18 cellular contexts compared by ENCODE assay signal in the genomic region with DNA sequence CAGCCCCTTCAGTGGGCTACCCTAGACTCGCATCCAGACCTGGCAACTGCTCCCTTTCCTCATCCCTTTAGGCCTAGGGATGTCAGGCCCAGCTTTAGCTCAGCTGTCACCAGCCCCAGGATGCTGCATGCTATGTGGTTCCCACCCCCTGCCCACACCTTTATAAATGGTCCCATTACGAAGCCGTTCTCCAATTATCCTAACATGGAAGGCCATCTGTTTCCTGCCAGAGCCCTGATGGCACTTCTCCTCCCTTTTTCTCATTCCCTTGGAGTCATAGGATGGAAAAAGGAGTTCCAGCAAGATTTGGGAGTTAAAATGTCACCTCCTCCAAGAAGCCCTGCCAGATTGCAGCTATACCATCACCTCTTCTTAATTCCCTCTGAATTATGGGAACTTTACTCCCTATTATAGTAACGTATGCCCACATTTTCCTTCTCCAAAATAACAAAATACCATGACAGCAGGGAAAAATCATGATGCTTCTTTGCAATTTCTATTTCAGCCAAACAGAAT.
DNase-seq lines count a peak whose midpoint lies in the region; ATAC-seq and TF ChIP-seq lines count a peak whose summit lies in the region.
"Had no signal": no experiment of that assay in that cellular context is flagged by ENCODE, and none has a peak within 500 bp of the region (broad histone marks: within the 10 kb centered on the region; RNA-seq: fewer than 3 reads in every experiment).

No MANE protein-coding gene starts in this region.

- H3K4me1 Mint-ChIP-seq in activated T-helper 1 cell treated with anti-CD3 and anti-CD28 coated beads, Interleukin-12 subunit alpha, Interleukin-12 subunit beta, Interleukin-2, Interleukin-4 antibody, amounts not matched to agents 30 ng/mL and 10 ng/mL and 1 ng/mL, durations not matched to agents 14 hours and 24 hours and 36 hours (ENCODE audit: low read depth), result no peaks in the 10 kb centered on the region
- H3K4me1 Mint-ChIP-seq: CD4-positive, alpha-beta memory T cell had no signal

- no peaks in the 10 kb centered on the region for H4K20me1 ChIP-seq in SK-N-SH (ENCODE audit: insufficient read depth)

- no peak overlapping the region for H3K9ac ChIP-seq in SK-N-SH
- H3K9ac ChIP-seq: KMS-11 had no signal

- ATAC-seq in SK-N-SH treated with all-trans-retinoic acid at 6 μM for 48 hours (no peak), right cardiac atrium (no peak), omental fat pad (ENCODE audit: low FRiP score) (no peak)
- ATAC-seq: HepG2, Panc1 had no signal

- no peak for TF ChIP-seq CTCF in SK-N-SH (IDR thresholded peaks at IDR 0.05)
- TF ChIP-seq CTCF in omental fat pad (IDR thresholded peaks at IDR 0.05), result no peak

- no peak overlapping the region for H3K27ac ChIP-seq in SK-N-SH (ENCODE audit: low read depth in 2 of 2, low read length in 1 of 2)
- no peak overlapping the region for H3K27ac ChIP-seq in right cardiac atrium (ENCODE audit: low read length)
- H3K27ac ChIP-seq: KMS-11, SK-N-MC had no signal

- no peak overlapping the region for H3K4me2 ChIP-seq in SK-N-SH
- H3K4me2 ChIP-seq: KMS-11 had no signal

- H3K9me3 ChIP-seq in SK-N-SH (no peaks in the 10 kb centered on the region), right cardiac atrium (ENCODE audit: control insufficient read depth, low read length) (no peaks in the 10 kb centered on the region)

- H3K4me3 Mint-ChIP-seq in activated T-helper 1 cell treated with anti-CD3 and anti-CD28 coated beads, Interleukin-12 subunit alpha, Interleukin-12 subunit beta, Interleukin-2, Interleukin-4 antibody, amounts not matched to agents 30 ng/mL and 10 ng/mL and 1 ng/mL, durations not matched to agents 14 hours and 24 hours and 36 hours, result no peak overlapping the region
- H3K4me3 Mint-ChIP-seq: CD4-positive, alpha-beta memory T cell had no signal

- no peak for TF ChIP-seq EP300 in SK-N-SH (IDR thresholded peaks at IDR 0.05; ENCODE audit: borderline replicate concordance in 1 of 2, low read depth in 1 of 2, low read length in 1 of 2)

- H3K27ac Mint-ChIP-seq in activated T-helper 1 cell treated with anti-CD3 and anti-CD28 coated beads, Interleukin-12 subunit alpha, Interleukin-12 subunit beta, Interleukin-2, Interleukin-4 antibody, amounts not matched to agents 30 ng/mL and 10 ng/mL and 1 ng/mL, durations not matched to agents 14 hours and 24 hours and 36 hours, result no peak overlapping the region
- H3K27ac Mint-ChIP-seq: CD4-positive, alpha-beta memory T cell had no signal

- CTCF ChIA-PET in SK-N-SH (lab: Yijun Ruan, JAX), result no interaction called here

- no peaks in the 10 kb centered on the region for H3K9me3 Mint-ChIP-seq in activated T-helper 1 cell treated with anti-CD3 and anti-CD28 coated beads, Interleukin-12 subunit alpha, Interleukin-12 subunit beta, Interleukin-2, Interleukin-4 antibody, amounts not matched to agents 30 ng/mL and 10 ng/mL and 1 ng/mL, durations not matched to agents 14 hours and 24 hours and 36 hours

- H3K27me3 Mint-ChIP-seq in activated T-helper 1 cell treated with anti-CD3 and anti-CD28 coated beads, Interleukin-12 subunit alpha, Interleukin-12 subunit beta, Interleukin-2, Interleukin-4 antibody, amounts not matched to agents 30 ng/mL and 10 ng/mL and 1 ng/mL, durations not matched to agents 14 hours and 24 hours and 36 hours (ENCODE audit: insufficient read depth), result peaks cover 18% of the 10 kb centered on the region

- H3K79me2 ChIP-seq in SK-N-SH (ENCODE audit: insufficient read depth), result no peaks in the 10 kb centered on the region

- H3K9me2 ChIP-seq in SK-N-SH, result no peaks in the 10 kb centered on the region

- POLR2A ChIA-PET in SK-N-SH (lab: Yijun Ruan, JAX), result interaction anchor here (0.7 kb wide), 1 partner anchor 183 kb away, joined by 3 read pairs; no protein-coding TSS in a partner anchor

- no peaks in the 10 kb centered on the region for H3K36me3 ChIP-seq in SK-N-SH (replicated peaks in 1 of 2; ENCODE audit: control insufficient read depth in 1 of 2, insufficient read depth in 2 of 2, low read length in 1 of 2)

- H3K4me3 ChIP-seq in SK-N-SH (ENCODE audit: low read depth in 2 of 2, low read length in 1 of 2) (no peak overlapping the region), right cardiac atrium (ENCODE audit: low read length) (no peak overlapping the region)
- H3K4me3 ChIP-seq: SK-N-MC had no signal

- no peaks in the 10 kb centered on the region for H3F3A ChIP-seq in SK-N-SH (replicated peaks; ENCODE audit: insufficient read depth)

- H3K36me3 Mint-ChIP-seq in activated T-helper 1 cell treated with anti-CD3 and anti-CD28 coated beads, Interleukin-12 subunit alpha, Interleukin-12 subunit beta, Interleukin-2, Interleukin-4 antibody, amounts not matched to agents 30 ng/mL and 10 ng/mL and 1 ng/mL, durations not matched to agents 14 hours and 24 hours and 36 hours (ENCODE audit: low read depth), result no peaks in the 10 kb centered on the region
- H3K36me3 Mint-ChIP-seq: CD4-positive, alpha-beta memory T cell had no signal

- WGBS in SK-N-SH (ENCODE audit: low lambda C conversion rate), result 29% methylated on average over 4 of the region's 4 CpGs
- 46% methylated on average over 4 of the region's 4 CpGs for WGBS in right cardiac atrium

- H3K27me3 ChIP-seq in SK-N-SH (ENCODE audit: insufficient read depth) (no peaks in the 10 kb centered on the region), right cardiac atrium (ENCODE audit: control insufficient read depth, insufficient read depth) (no peaks in the 10 kb centered on the region)

- H3K4me1 ChIP-seq in SK-N-SH (ENCODE audit: control insufficient read depth in 1 of 2, insufficient read depth in 2 of 2, low read depth in 1 of 2, low read length in 1 of 2), result peaks cover 0 to 6% of the 10 kb centered on the region in 2 experiments; a peak in 1 of 4 replicates
- H3K4me1 ChIP-seq in right cardiac atrium (ENCODE audit: control insufficient read depth, insufficient read depth, low read length), result no peaks in the 10 kb centered on the region

- intact Hi-C loops in activated T-helper 1 cell treated with anti-CD3 and anti-CD28 coated beads, Interleukin-12 subunit alpha, Interleukin-12 subunit beta, Interleukin-2, Interleukin-4 antibody, amounts not matched to agents 30 ng/mL and 10 ng/mL and 1 ng/mL, durations not matched to agents 14 hours and 24 hours and 36 hours (cut with micrococcal nuclease), result no loop called here
- intact Hi-C loops in right cardiac atrium (cut with DNase I), result no loop called here

- H2AFZ ChIP-seq in SK-N-SH (ENCODE audit: low read depth), result no peak overlapping the region

- DNase-seq in SK-N-SH (peak; percentile 65), NCI-H1694 (lab: John Stamatoyannopoulos, UW) (peak; percentile 84), SK-N-DZ (ENCODE audit: low spot score) (peak; percentile 25), ureter (ENCODE audit: low spot score) (peak; percentile 18), right cardiac atrium (no peak), omental fat pad (ENCODE audit: low spot score) (no peak)
- DNase-seq in activated T-helper 1 cell treated with anti-CD3 and anti-CD28 coated beads, Interleukin-12 subunit alpha, Interleukin-12 subunit beta, Interleukin-2, Interleukin-4 antibody, amounts not matched to agents 30 ng/mL and 10 ng/mL and 1 ng/mL, durations not matched to agents 14 hours and 24 hours and 36 hours (ENCODE audit: low spot score), result no peak
- DNase-seq: ACHN; CD4-positive, alpha-beta memory T cell; DND-41; GF-D8; NCI-H1930; NCI-H774 had no signal

- TF ChIP-seq RAD21 in SK-N-SH (IDR thresholded peaks at IDR 0.05; ENCODE audit: low read length), result 0 out of 2 replicates have a peak, but pooled peaks have one; percentile 15

TF ChIP-seq in SK-N-SH, 30 proteins besides CTCF, POLR2A, EP300 and RAD21 (continues in another document):
- TF ChIP-seq MAX (IDR thresholded peaks at IDR 0.05; ENCODE audit: low read depth), result no peak
- no peak for TF ChIP-seq NRF1 (IDR thresholded peaks at IDR 0.05; ENCODE audit: low read depth, low read length)
- TF ChIP-seq FOXJ3 (CRISPR knock-in tag; IDR thresholded peaks at IDR 0.05), result 0 out of 2 replicates have a peak, but pooled peaks have one; percentile 47
- no peak for TF ChIP-seq SIN3A (IDR thresholded peaks at IDR 0.05; ENCODE audit: borderline replicate concordance, low read depth, low read length)
- no peak for TF ChIP-seq TEAD4 (IDR thresholded peaks at IDR 0.05; ENCODE audit: borderline replicate concordance, insufficient read depth)
- TF ChIP-seq IRF3 (IDR thresholded peaks at IDR 0.05; ENCODE audit: low read depth, low read length), result no peak

TF ChIP-seq in SK-N-SH treated with all-trans-retinoic acid at 6 μM for 48 hours, 23 proteins besides CTCF, POLR2A, EP300 and RAD21 (continues in another document):
- no peak for TF ChIP-seq SNAI2 (CRISPR knock-in tag; IDR thresholded peaks at IDR 0.05)
- no peak for TF ChIP-seq PPARA (CRISPR knock-in tag; IDR thresholded peaks at IDR 0.05; ENCODE audit: borderline replicate concordance)
- no peak for TF ChIP-seq OSR1 (CRISPR knock-in tag; IDR thresholded peaks at IDR 0.05)
- no peak for TF ChIP-seq POU6F1 (CRISPR knock-in tag; IDR thresholded peaks at IDR 0.05; ENCODE audit: borderline replicate concordance, low read depth)
- TF ChIP-seq ZNF70 (CRISPR knock-in tag; IDR thresholded peaks at IDR 0.05), result no peak

Comparison
In these comparisons a context has a peak if more than half of its experiments do, and no peak if none do; other contexts are left out.
1. DNase-seq: peak in SK-N-SH (single experiment), NCI-H1694 (single experiment), SK-N-DZ (single experiment) and ureter (single experiment); none in activated T-helper 1 cell treated with anti-CD3 and anti-CD28 coated beads, Interleukin-12 subunit alpha, Interleukin-12 subunit beta, Interleukin-2, Interleukin-4 antibody, amounts not matched to agents 30 ng/mL and 10 ng/mL and 1 ng/mL, durations not matched to agents 14 hours and 24 hours and 36 hours (single experiment), right cardiac atrium (0 of 3) and omental fat pad (single experiment).